Comparison of ENCODE assay signal across 22 cellular contexts in genomic region chr10:23754179-23754578, GRCh38.
DNase-seq lines count a peak whose midpoint lies in the region; ATAC-seq, FAIRE-seq and TF ChIP-seq lines count a peak whose summit lies in the region.
"Had no signal": no experiment of that assay in that cellular context is flagged by ENCODE, and none has a peak within 500 bp of the region (broad histone marks: within the 10 kb centered on the region; RNA-seq: fewer than 3 reads in every experiment).

No MANE protein-coding gene starts in this region.

- H3K36me3 ChIP-seq in bronchial epithelial cell (ENCODE audit: control insufficient read depth, insufficient read depth, low read length): no peaks in the 10 kb centered on the region
- H3K36me3 ChIP-seq: BE2C, Peyer's patch had no signal

- FAIRE-seq in bronchial epithelial cell (lab: Jason Lieb, UNC): no peak
- FAIRE-seq: HTR-8/SVneo had no signal

- H3K4me3 ChIP-seq in bronchial epithelial cell (ENCODE audit: low read depth, low read length): no peak overlapping the region
- H3K4me3 ChIP-seq: Peyer's patch had no signal

- peak; percentile 76 for ATAC-seq in GM18870 (IDR thresholded peaks at IDR 0.05; ENCODE audit: unreplicated experiment)
- peak; percentile 52 for ATAC-seq in HG03432 (IDR thresholded peaks at IDR 0.05; ENCODE audit: unreplicated experiment)
- ATAC-seq: T-cell had no signal

- DNase-seq in bronchial epithelial cell (ENCODE audit: low read depth) (peak; percentile 16), renal cortical epithelial cell (ENCODE audit: low read depth) (peak; percentile 42), cerebellar cortex (ENCODE audit: low spot score) (no peak), DMS153 (lab: John Stamatoyannopoulos, UW) (no peak), NCI-H2171 (lab: John Stamatoyannopoulos, UW) (no peak)
- no peak for DNase-seq in stimulated activated CD4-positive, alpha-beta T cell treated with anti-CD3 and anti-CD28 coated beads, Interleukin-4, amount 100 ng/mL, for 1 hour
- DNase-seq: BE2C; CD4-positive, alpha-beta T cell; DMS79; HFFc6; Kasumi-1; NCI-H1417; NCI-H1930; NCI-H2227 treated with DMSO at 0.1 percent for 48 hours; NCI-H524 treated with DMSO at 0.1 percent for 48 hours; Peyer's patch; Right ventricle myocardium superior; SK-N-SH; T-cell had no signal

- H3K27me3 ChIP-seq in bronchial epithelial cell (ENCODE audit: control insufficient read depth, insufficient read depth, low read length): no peaks in the 10 kb centered on the region
- H3K27me3 ChIP-seq: BE2C, Peyer's patch had no signal

- TF ChIP-seq CTCF in bronchial epithelial cell (IDR thresholded peaks at IDR 0.05; ENCODE audit: insufficient read depth, low read length, severe bottlenecking): no peak

Comparison
In these comparisons a context has a peak if more than half of its experiments do, and no peak if none do; other contexts are left out.
1. DNase-seq: peak in bronchial epithelial cell (single experiment) and renal cortical epithelial cell (single experiment); none in cerebellar cortex (single experiment), DMS153 (single experiment), stimulated activated CD4-positive, alpha-beta T cell treated with anti-CD3 and anti-CD28 coated beads, Interleukin-4, amount 100 ng/mL, for 1 hour (single experiment) and NCI-H2171 (single experiment).